Comparison of ENCODE assay signal across 11 cellular contexts in genomic region chr10:86583983-86584382, GRCh38.
A peak's percentile ranks its signal among the peaks of the same experiment; 100 is the strongest.
DNase-seq lines count a peak whose midpoint lies in the region; ATAC-seq and TF ChIP-seq lines count a peak whose summit lies in the region.
"Had no signal": no experiment of that assay in that cellular context is flagged by ENCODE, and none has a peak within 500 bp of the region (broad histone marks: within the 10 kb centered on the region; RNA-seq: fewer than 3 reads in every experiment).

No MANE protein-coding gene starts in this region.

- H3K27me3 Mint-ChIP-seq in activated naive CD4-positive, alpha-beta T cell treated with anti-CD3 and anti-CD28 coated beads, Interleukin-2, amount 10 ng/mL, durations not matched to agents 7 days and 5 days = peaks cover 14% of the 10 kb centered on the region
- no peaks in the 10 kb centered on the region for H3K27me3 Mint-ChIP-seq in stimulated activated naive CD8-positive, alpha-beta T cell treated with anti-CD3 and anti-CD28 coated beads, Interleukin-15, amount 100 ng/mL, for 72 hours
- peaks cover 4% of the 10 kb centered on the region for H3K27me3 Mint-ChIP-seq in CD8-positive, alpha-beta T cell (ENCODE audit: low read depth)

- H3K4me1 Mint-ChIP-seq in activated naive CD4-positive, alpha-beta T cell treated with anti-CD3 and anti-CD28 coated beads, Interleukin-2, amount 10 ng/mL, durations not matched to agents 7 days and 5 days = peaks cover 3% of the 10 kb centered on the region
- H3K4me1 Mint-ChIP-seq in stimulated activated naive CD8-positive, alpha-beta T cell treated with anti-CD3 and anti-CD28 coated beads, Interleukin-15, amount 100 ng/mL, for 72 hours = no peaks in the 10 kb centered on the region
- H3K4me1 Mint-ChIP-seq in CD8-positive, alpha-beta T cell (ENCODE audit: low read depth) = peaks cover 3% of the 10 kb centered on the region

- no peak for TF ChIP-seq POLR2A in heart left ventricle (IDR thresholded peaks at IDR 0.05)

- H3K27ac Mint-ChIP-seq in activated naive CD4-positive, alpha-beta T cell treated with anti-CD3 and anti-CD28 coated beads, Interleukin-2, amount 10 ng/mL, durations not matched to agents 7 days and 5 days = no peak overlapping the region
- H3K27ac Mint-ChIP-seq in stimulated activated naive CD8-positive, alpha-beta T cell treated with anti-CD3 and anti-CD28 coated beads, Interleukin-15, amount 100 ng/mL, for 72 hours = no peak overlapping the region
- no peak overlapping the region for H3K27ac Mint-ChIP-seq in CD8-positive, alpha-beta T cell

- H3K4me1 ChIP-seq in CD8-positive, alpha-beta T cell (ENCODE audit: insufficient read depth, low read length) = peaks cover 6% of the 10 kb centered on the region
- H3K4me1 ChIP-seq in heart left ventricle = peaks cover 0 to 17% (median 4%) of the 10 kb centered on the region in 12 donors

- H3K36me3 Mint-ChIP-seq in activated naive CD4-positive, alpha-beta T cell treated with anti-CD3 and anti-CD28 coated beads, Interleukin-2, amount 10 ng/mL, durations not matched to agents 7 days and 5 days = no peaks in the 10 kb centered on the region
- no peaks in the 10 kb centered on the region for H3K36me3 Mint-ChIP-seq in CD8-positive, alpha-beta T cell

- no peak overlapping the region for H3K27ac ChIP-seq in CD8-positive, alpha-beta T cell (ENCODE audit: low read depth, low read length)
- H3K27ac ChIP-seq in heart left ventricle = no peak overlapping the region
- H3K27ac ChIP-seq: C4-2B had no signal

- 62 to 92% (median 78%) methylated on average over 4 of the region's 4 CpGs for WGBS in heart left ventricle, 4 donors

- ATAC-seq in HG02678 (IDR thresholded peaks at IDR 0.05; ENCODE audit: unreplicated experiment) = peak; percentile 49
- peak; percentile 62 for ATAC-seq in stimulated activated naive CD8-positive, alpha-beta T cell treated with anti-CD3 and anti-CD28 coated beads, Interleukin-15, amount 100 ng/mL, for 72 hours
- no peak for ATAC-seq in CD8-positive, alpha-beta T cell
- no peak for ATAC-seq in heart left ventricle

- POLR2A ChIA-PET in CD8-positive, alpha-beta T cell (lab: Charles Lee) = no interaction called here

- H3K9me3 ChIP-seq in CD8-positive, alpha-beta T cell (ENCODE audit: low read length) = no peaks in the 10 kb centered on the region
- no peaks in the 10 kb centered on the region for H3K9me3 ChIP-seq in heart left ventricle

- H3K27me3 ChIP-seq in CD8-positive, alpha-beta T cell (ENCODE audit: insufficient read depth, low read length) = no peaks in the 10 kb centered on the region
- H3K27me3 ChIP-seq in heart left ventricle = no peaks in the 10 kb centered on the region

- no peaks in the 10 kb centered on the region for H3K36me3 ChIP-seq in CD8-positive, alpha-beta T cell (ENCODE audit: insufficient read depth, low read length)
- H3K36me3 ChIP-seq in heart left ventricle = no peaks in the 10 kb centered on the region

- CTCF ChIA-PET in activated naive CD4-positive, alpha-beta T cell treated with anti-CD3 and anti-CD28 coated beads, Interleukin-2, amount 10 ng/mL, durations not matched to agents 7 days and 5 days (lab: Charles Lee) = interaction anchor here (0.7 to 3.0 kb wide), 9 partner anchors 19 to 315 kb away, joined by 3 to 60 read pairs (median 5); no protein-coding TSS in a partner anchor
- CTCF ChIA-PET in CD8-positive, alpha-beta T cell (lab: Charles Lee) = interaction anchor here (0.9 to 8.2 kb wide), 8 partner anchors 9 to 206 kb away, joined by 3 to 118 read pairs (median 4); no protein-coding TSS in a partner anchor

- no peak overlapping the region for H3K4me3 Mint-ChIP-seq in activated naive CD4-positive, alpha-beta T cell treated with anti-CD3 and anti-CD28 coated beads, Interleukin-2, amount 10 ng/mL, durations not matched to agents 7 days and 5 days
- H3K4me3 Mint-ChIP-seq in stimulated activated naive CD8-positive, alpha-beta T cell treated with anti-CD3 and anti-CD28 coated beads, Interleukin-15, amount 100 ng/mL, for 72 hours = no peak overlapping the region
- H3K4me3 Mint-ChIP-seq in CD8-positive, alpha-beta T cell = no peak overlapping the region

- intact Hi-C loops in CD8-positive, alpha-beta T cell (cut with DNase I, micrococcal nuclease) = no loop called here
- intact Hi-C loops in heart left ventricle (cut with DNase I) = loop anchor here in 7 of 10 donors (2.0 to 10.0 kb wide), 4 partner anchors 59 to 185 kb away; partner anchors contain the start of gene WAPL (in 1 of the 7)

- no peak for TF ChIP-seq CTCF in CD8-positive, alpha-beta T cell (IDR thresholded peaks at IDR 0.05)
- no peak for TF ChIP-seq CTCF in heart left ventricle (IDR thresholded peaks at IDR 0.05)

- H3K4me3 ChIP-seq in CD8-positive, alpha-beta T cell (ENCODE audit: low read depth, low read length) = no peak overlapping the region
- H3K4me3 ChIP-seq in heart left ventricle = no peak overlapping the region

- peak; percentile 50 for DNase-seq in activated naive CD4-positive, alpha-beta T cell treated with anti-CD3 and anti-CD28 coated beads, Interleukin-2, amount 10 ng/mL, durations not matched to agents 7 days and 5 days
- DNase-seq in activated naive CD4-positive, alpha-beta T cell treated with Interleukin-2 at 50 U/mL for 16 hours = no peak
- peak; percentile 35 for DNase-seq in RPMI8226
- DNase-seq in stimulated activated naive CD8-positive, alpha-beta T cell treated with anti-CD3 and anti-CD28 coated beads, Interleukin-15, amount 100 ng/mL, for 72 hours = peak in 1 of 2 donors; percentile 22
- no peak for DNase-seq in CD8-positive, alpha-beta T cell
- no peak for DNase-seq in heart left ventricle
- no peak for DNase-seq in D341Med (ENCODE audit: low spot score)
- DNase-seq: cortex of kidney, NCI-H446 had no signal

- no peaks in the 10 kb centered on the region for H3K9me3 Mint-ChIP-seq in activated naive CD4-positive, alpha-beta T cell treated with anti-CD3 and anti-CD28 coated beads, Interleukin-2, amount 10 ng/mL, durations not matched to agents 7 days and 5 days
- no peaks in the 10 kb centered on the region for H3K9me3 Mint-ChIP-seq in stimulated activated naive CD8-positive, alpha-beta T cell treated with anti-CD3 and anti-CD28 coated beads, Interleukin-15, amount 100 ng/mL, for 72 hours
- H3K9me3 Mint-ChIP-seq in CD8-positive, alpha-beta T cell = no peaks in the 10 kb centered on the region

Comparison
In these comparisons a context has a peak if more than half of its experiments do, and no peak if none do; other contexts are left out.
1. DNase-seq: peak in activated naive CD4-positive, alpha-beta T cell treated with anti-CD3 and anti-CD28 coated beads, Interleukin-2, amount 10 ng/mL, durations not matched to agents 7 days and 5 days (single experiment) and RPMI8226 (single experiment); none in activated naive CD4-positive, alpha-beta T cell treated with Interleukin-2 at 50 U/mL for 16 hours (single experiment), CD8-positive, alpha-beta T cell (0 of 7), heart left ventricle (0 of 5) and D341Med (single experiment).
2. ATAC-seq: peak in HG02678 (single experiment) and stimulated activated naive CD8-positive, alpha-beta T cell treated with anti-CD3 and anti-CD28 coated beads, Interleukin-15, amount 100 ng/mL, for 72 hours (single experiment); none in CD8-positive, alpha-beta T cell (single experiment) and heart left ventricle (0 of 4).
3. intact Hi-C loops: an anchor here in heart left ventricle (2.0 to 10.0 kb wide); none called in CD8-positive, alpha-beta T cell.